Comparison of ENCODE assay signal across 8 cellular contexts in genomic region chr13:95301135-95301946, GRCh38. TPM values are rescaled to one million over a fixed set of nuclear protein-coding genes. Genes with fewer than 3 reads are reported as not detected.
DNase-seq lines count a peak whose midpoint lies in the region; ATAC-seq, FAIRE-seq and TF ChIP-seq lines count a peak whose summit lies in the region.

Gene ABCC4 (minus strand): TSS chr13:95301451. CDS start chr13:95301314, 137 bp downstream.

- H2BK120ac ChIP-seq in neuronal stem cell (ENCODE audit: low read depth, low read length), result peak within 1 kb of the TSS; percentile 85

- no peaks in the 10 kb centered on the region for H3K9me2 ChIP-seq in DOHH2 (replicated peaks; ENCODE audit: control insufficient read depth, low read length)

- peak within 1 kb of the TSS; percentile 61 for H2BK12ac ChIP-seq in neuronal stem cell (ENCODE audit: low read length)

- no peak for FAIRE-seq in frontal cortex (lab: Jason Lieb, UNC)

- peak within 1 kb of the TSS; percentile 39 for H3K14ac ChIP-seq in neuronal stem cell (ENCODE audit: low read length)

- H3K4me3 ChIP-seq in DOHH2 (ENCODE audit: low read length), result peak within 1 kb of the TSS; percentile 93
- H3K4me3 ChIP-seq in neuronal stem cell (ENCODE audit: low read length in 2 of 2), result peak within 1 kb of the TSS; percentile 87 to 97
- H3K4me3 ChIP-seq in thymus (ENCODE audit: low read length), result peak within 1 kb of the TSS; percentile 77

- H3K36me3 ChIP-seq in DOHH2 (ENCODE audit: control insufficient read depth, low read length), result no peaks in the 10 kb centered on the region
- no peaks in the 10 kb centered on the region for H3K36me3 ChIP-seq in neuronal stem cell (replicated peaks in 1 of 2; ENCODE audit: control insufficient read depth in 2 of 2, insufficient read depth in 2 of 2, low read length in 2 of 2)
- H3K36me3 ChIP-seq in thymus (ENCODE audit: control insufficient read depth, insufficient read depth), result no peaks in the 10 kb centered on the region

- TF ChIP-seq CTCF in DOHH2 (IDR thresholded peaks at IDR 0.05; ENCODE audit: low read depth, low read length, poor library complexity, severe bottlenecking), result no peak

- peak within 1 kb of the TSS; percentile 70 for H2AK5ac ChIP-seq in neuronal stem cell (ENCODE audit: low read depth, low read length)

- peaks cover 4% of the 10 kb centered on the region; the same call in 1 of the 2 replicates for H3K27me3 ChIP-seq in DOHH2 (ENCODE audit: control insufficient read depth, low read length)
- no peaks in the 10 kb centered on the region for H3K27me3 ChIP-seq in neuronal stem cell (ENCODE audit: control insufficient read depth in 3 of 3, insufficient read depth in 3 of 3, low read depth in 1 of 3, low read length in 3 of 3)
- no peaks in the 10 kb centered on the region for H3K27me3 ChIP-seq in thymus (ENCODE audit: control insufficient read depth, insufficient read depth)

- no peaks in the 10 kb centered on the region for H4K20me1 ChIP-seq in DOHH2 (ENCODE audit: control insufficient read depth, insufficient read depth, low read depth, low read length)

- H4K8ac ChIP-seq in neuronal stem cell (ENCODE audit: low read depth, low read length), result peak within 1 kb of the TSS; percentile 43

- peak within 1 kb of the TSS; percentile 81 for H3K4me2 ChIP-seq in DOHH2 (ENCODE audit: low read length)
- peak within 1 kb of the TSS; percentile 100 for H3K4me2 ChIP-seq in neuronal stem cell (ENCODE audit: insufficient read depth, low read length, poor library complexity, severe bottlenecking)

- H3F3A ChIP-seq in DOHH2 (ENCODE audit: control insufficient read depth, insufficient read depth), result 0 out of 2 replicates have a peak, but pooled peaks cover 5% of the 10 kb centered on the region

- H2AFZ ChIP-seq in neuronal stem cell (ENCODE audit: low read length), result peak within 1 kb of the TSS; percentile 100

- H3K4me1 ChIP-seq in DOHH2 (ENCODE audit: control insufficient read depth, low read length) (peaks cover 43% of the 10 kb centered on the region), neuronal stem cell (ENCODE audit: control insufficient read depth in 2 of 2, insufficient read depth in 1 of 2, low read depth in 1 of 2, low read length in 2 of 2) (peaks cover 2 to 13% of the 10 kb centered on the region in 2 donors), thymus (ENCODE audit: control insufficient read depth, insufficient read depth, low read length) (no peaks in the 10 kb centered on the region)

- ATAC-seq in GM21528 (IDR thresholded peaks at IDR 0.05; ENCODE audit: low FRiP score, unreplicated experiment), result peak; percentile 91

- H3K9me3 ChIP-seq in DOHH2 (ENCODE audit: control insufficient read depth, insufficient read depth, low read length) (no peaks in the 10 kb centered on the region), neuronal stem cell (replicated peaks in 1 of 2; ENCODE audit: control insufficient read depth in 2 of 2, insufficient read depth in 1 of 2, low read depth in 1 of 2, low read length in 2 of 2) (no peaks in the 10 kb centered on the region), thymus (ENCODE audit: control insufficient read depth) (no peaks in the 10 kb centered on the region)

- no peak within 1 kb of the TSS for H3K27ac ChIP-seq in DOHH2 (ENCODE audit: low read depth, low read length)
- H3K27ac ChIP-seq in neuronal stem cell (replicated peaks; ENCODE audit: low read length), result peak within 1 kb of the TSS; percentile 56
- peak within 1 kb of the TSS; percentile 15 for H3K27ac ChIP-seq in thymus (ENCODE audit: low read depth)

- peak within 1 kb of the TSS; percentile 81 for H3K4ac ChIP-seq in neuronal stem cell (ENCODE audit: low read length)

- peak within 1 kb of the TSS; percentile 95 for H3K9ac ChIP-seq in neuronal stem cell (ENCODE audit: low read depth, low read length, poor library complexity)

- peaks cover 50% of the 10 kb centered on the region for H3K79me2 ChIP-seq in DOHH2 (ENCODE audit: control insufficient read depth, low read length)

- DNase-seq in HuH-7 (ENCODE audit: low spot score) (peak; percentile 42), activated gamma-delta T cell (lab: John Stamatoyannopoulos, UW) (peak; percentile 35), frontal cortex (ENCODE audit: low spot score in 2 of 2) (peak; percentile 66 to 73), neuronal stem cell (ENCODE audit: low spot score) (peak; percentile 73)

- peak within 1 kb of the TSS; percentile 100 for H3K18ac ChIP-seq in neuronal stem cell (ENCODE audit: low read length)

- peak within 1 kb of the TSS; percentile 68 for H2BK5ac ChIP-seq in neuronal stem cell (ENCODE audit: low read length)

- no CpG with 5 or more reads among the region's 102 CpGs for WGBS in neuronal stem cell (ENCODE audit: extremely low coverage in 2 of 2, insufficient read length in 2 of 2, insufficient replicate concordance in 1 of 2), 2 donors
- under 1% methylated on average over 102 of the region's 102 CpGs for WGBS in thymus

- TF ChIP-seq POLR2A in Raji (IDR thresholded peaks at IDR 0.05; ENCODE audit: insufficient read depth, low read depth, low read length), result peak; percentile 50

- H3K23ac ChIP-seq in neuronal stem cell (ENCODE audit: low read depth, low read length, poor library complexity), result peak within 1 kb of the TSS; percentile 90

- H3K79me1 ChIP-seq in neuronal stem cell (ENCODE audit: low read depth, low read length), result no peaks in the 10 kb centered on the region

- no peak within 1 kb of the TSS for H4K91ac ChIP-seq in neuronal stem cell (ENCODE audit: low read depth, low read length, poor library complexity)

- H2BK15ac ChIP-seq in neuronal stem cell (ENCODE audit: low read length), result peak within 1 kb of the TSS; percentile 98

RNA-seq across cellular contexts. Expression of gene ABCC4, which starts in this region (rescaled TPM):
- 9.0 TPM for total RNA-seq in frontal cortex
- polyA plus RNA-seq in neuronal stem cell (2013, experiment 1 of 2), result 10.9 TPM
- 11.1 TPM for polyA plus RNA-seq in neuronal stem cell (2013, experiment 2 of 2)
- polyA plus RNA-seq in thymus, result 2.6 TPM
